In the genomic region with DNA sequence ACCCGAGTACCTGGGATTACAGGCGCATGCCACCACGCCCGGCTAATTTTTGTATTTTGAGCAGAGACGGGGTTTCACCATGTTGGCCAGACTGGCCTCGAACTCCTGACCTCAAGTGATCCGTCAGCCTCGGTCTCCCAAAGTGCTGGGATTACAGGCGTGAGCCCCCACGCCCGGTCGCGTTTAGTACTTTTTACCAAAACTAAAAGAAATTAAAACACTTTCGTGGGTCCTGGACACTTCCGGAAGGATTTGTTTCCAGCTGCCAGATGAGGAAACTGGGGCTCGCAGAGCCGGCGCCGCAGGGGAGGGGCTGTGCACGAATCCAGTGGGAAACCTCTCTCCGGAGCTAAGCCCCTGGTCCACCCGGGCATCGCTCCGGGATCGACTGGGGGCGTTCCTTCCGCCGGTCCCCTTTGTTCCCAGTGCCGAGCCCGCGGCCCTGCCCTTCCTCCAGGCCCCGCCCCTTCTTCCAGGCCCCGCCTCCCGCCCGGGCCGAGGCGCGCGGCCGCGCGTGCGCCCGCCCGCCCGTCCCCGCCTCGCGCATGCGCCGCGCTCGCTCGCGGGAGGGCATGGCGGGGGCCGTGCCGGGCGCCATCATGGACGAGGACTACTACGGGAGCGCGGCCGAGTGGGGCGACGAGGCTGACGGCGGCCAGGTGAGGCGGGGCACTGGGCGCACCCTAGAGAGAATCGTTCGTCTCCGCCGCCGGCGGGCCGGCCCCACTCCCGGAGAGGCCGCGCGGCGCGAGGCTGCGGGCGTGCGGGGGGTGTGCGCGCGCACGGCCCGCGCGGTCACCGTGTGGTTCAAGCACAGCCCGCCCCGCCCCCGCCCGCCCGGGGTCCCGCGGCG, we compare ENCODE assay signal across 1 cellular context.
TF ChIP-seq lines count a peak whose summit lies in the region.

A gene with protein sequence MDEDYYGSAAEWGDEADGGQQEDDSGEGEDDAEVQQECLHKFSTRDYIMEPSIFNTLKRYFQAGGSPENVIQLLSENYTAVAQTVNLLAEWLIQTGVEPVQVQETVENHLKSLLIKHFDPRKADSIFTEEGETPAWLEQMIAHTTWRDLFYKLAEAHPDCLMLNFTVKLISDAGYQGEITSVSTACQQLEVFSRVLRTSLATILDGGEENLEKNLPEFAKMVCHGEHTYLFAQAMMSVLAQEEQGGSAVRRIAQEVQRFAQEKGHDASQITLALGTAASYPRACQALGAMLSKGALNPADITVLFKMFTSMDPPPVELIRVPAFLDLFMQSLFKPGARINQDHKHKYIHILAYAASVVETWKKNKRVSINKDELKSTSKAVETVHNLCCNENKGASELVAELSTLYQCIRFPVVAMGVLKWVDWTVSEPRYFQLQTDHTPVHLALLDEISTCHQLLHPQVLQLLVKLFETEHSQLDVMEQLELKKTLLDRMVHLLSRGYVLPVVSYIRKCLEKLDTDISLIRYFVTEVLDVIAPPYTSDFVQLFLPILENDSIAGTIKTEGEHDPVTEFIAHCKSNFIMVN (plus strand): TSS at position 546 of the 853 bp plus-strand sequence. CDS start 54 bp downstream, at position 600.

TF ChIP-seq in HEK293, 187 proteins besides CTCF, POLR2A, EP300 and RAD21 (continued from another document):
- TF ChIP-seq, protein P1, sequence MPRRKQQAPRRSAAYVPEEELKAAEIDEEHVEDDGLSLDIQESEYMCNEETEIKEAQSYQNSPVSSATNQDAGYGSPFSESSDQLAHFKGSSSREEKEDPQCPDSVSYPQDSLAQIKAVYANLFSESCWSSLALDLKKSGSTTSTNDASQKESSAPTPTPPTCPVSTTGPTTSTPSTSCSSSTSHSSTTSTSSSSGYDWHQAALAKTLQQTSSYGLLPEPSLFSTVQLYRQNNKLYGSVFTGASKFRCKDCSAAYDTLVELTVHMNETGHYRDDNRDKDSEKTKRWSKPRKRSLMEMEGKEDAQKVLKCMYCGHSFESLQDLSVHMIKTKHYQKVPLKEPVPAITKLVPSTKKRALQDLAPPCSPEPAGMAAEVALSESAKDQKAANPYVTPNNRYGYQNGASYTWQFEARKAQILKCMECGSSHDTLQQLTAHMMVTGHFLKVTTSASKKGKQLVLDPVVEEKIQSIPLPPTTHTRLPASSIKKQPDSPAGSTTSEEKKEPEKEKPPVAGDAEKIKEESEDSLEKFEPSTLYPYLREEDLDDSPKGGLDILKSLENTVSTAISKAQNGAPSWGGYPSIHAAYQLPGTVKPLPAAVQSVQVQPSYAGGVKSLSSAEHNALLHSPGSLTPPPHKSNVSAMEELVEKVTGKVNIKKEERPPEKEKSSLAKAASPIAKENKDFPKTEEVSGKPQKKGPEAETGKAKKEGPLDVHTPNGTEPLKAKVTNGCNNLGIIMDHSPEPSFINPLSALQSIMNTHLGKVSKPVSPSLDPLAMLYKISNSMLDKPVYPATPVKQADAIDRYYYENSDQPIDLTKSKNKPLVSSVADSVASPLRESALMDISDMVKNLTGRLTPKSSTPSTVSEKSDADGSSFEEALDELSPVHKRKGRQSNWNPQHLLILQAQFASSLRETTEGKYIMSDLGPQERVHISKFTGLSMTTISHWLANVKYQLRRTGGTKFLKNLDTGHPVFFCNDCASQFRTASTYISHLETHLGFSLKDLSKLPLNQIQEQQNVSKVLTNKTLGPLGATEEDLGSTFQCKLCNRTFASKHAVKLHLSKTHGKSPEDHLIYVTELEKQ (tag by site-specific recombination; IDR thresholded peaks at IDR 0.05; ENCODE audit: borderline replicate concordance) = no peak
- TF ChIP-seq ZBTB8A (tag by site-specific recombination; IDR thresholded peaks at IDR 0.05) = no peak
- TF ChIP-seq HOXD13 (CRISPR knock-in tag; IDR thresholded peaks at IDR 0.05; ENCODE audit: borderline replicate concordance) = no peak
- no peak for TF ChIP-seq ZNF121 (tag by site-specific recombination; IDR thresholded peaks at IDR 0.05)
- TF ChIP-seq ZNF404 (tag by site-specific recombination; IDR thresholded peaks at IDR 0.05) = no peak
- no peak for TF ChIP-seq ZFP69B (tag by site-specific recombination; IDR thresholded peaks at IDR 0.05)
- TF ChIP-seq KLF8 (tag by site-specific recombination; IDR thresholded peaks at IDR 0.05) = 0 out of 2 replicates have a peak, but pooled peaks have one; percentile 54
- TF ChIP-seq OVOL3 (tag by site-specific recombination; IDR thresholded peaks at IDR 0.05) = no peak
- TF ChIP-seq, protein P2, sequence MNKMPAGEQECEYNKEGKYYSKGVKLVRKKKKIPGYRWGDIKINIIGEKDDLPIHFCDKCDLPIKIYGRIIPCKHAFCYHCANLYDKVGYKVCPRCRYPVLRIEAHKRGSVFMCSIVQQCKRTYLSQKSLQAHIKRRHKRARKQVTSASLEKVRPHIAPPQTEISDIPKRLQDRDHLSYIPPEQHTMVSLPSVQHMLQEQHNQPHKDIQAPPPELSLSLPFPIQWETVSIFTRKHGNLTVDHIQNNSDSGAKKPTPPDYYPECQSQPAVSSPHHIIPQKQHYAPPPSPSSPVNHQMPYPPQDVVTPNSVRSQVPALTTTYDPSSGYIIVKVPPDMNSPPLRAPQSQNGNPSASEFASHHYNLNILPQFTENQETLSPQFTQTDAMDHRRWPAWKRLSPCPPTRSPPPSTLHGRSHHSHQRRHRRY (tag by site-specific recombination; IDR thresholded peaks at IDR 0.05) = no peak
- no peak for TF ChIP-seq ZNF670 (tag by site-specific recombination; IDR thresholded peaks at IDR 0.05; ENCODE audit: low read depth)
